In the genomic region with DNA sequence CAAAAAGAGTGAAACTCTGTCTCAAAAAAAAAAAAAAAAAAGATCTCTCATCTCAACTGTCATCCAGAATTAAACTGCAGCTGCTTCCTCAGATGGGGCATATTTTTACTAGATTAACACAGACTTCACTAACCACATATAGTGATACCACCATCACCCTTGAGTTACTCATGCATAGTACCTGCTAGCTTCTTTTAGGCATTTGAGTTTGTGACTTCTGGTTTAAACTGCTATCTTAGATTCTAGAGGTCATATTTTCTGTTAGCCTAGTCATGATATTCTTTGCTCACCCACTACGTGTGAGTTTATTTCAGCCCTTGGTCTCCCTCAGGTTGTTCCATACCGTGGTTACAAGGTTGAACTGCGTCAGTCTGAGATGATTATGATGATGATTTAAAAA, we compare ENCODE assay signal across 10 cellular contexts.
DNase-seq lines count a peak whose midpoint lies in the region; ATAC-seq, FAIRE-seq and TF ChIP-seq lines count a peak whose summit lies in the region.
"Had no signal": no experiment of that assay in that cellular context is flagged by ENCODE, and none has a peak within 500 bp of the region (broad histone marks: within the 10 kb centered on the region; RNA-seq: fewer than 3 reads in every experiment).

No MANE protein-coding gene starts in this region.

- in situ Hi-C loops in gastrocnemius medialis (cut with MboI; ENCODE audit: low sequenced_read_pairs in 4 of 4): no loop called here

- H3K9me3 ChIP-seq in gastrocnemius medialis: no peaks in the 10 kb centered on the region

- no peaks in the 10 kb centered on the region for H3K27me3 ChIP-seq in gastrocnemius medialis

- no peak overlapping the region for H3K27ac ChIP-seq in gastrocnemius medialis

- no peak for TF ChIP-seq CTCF in gastrocnemius medialis (IDR thresholded peaks at IDR 0.05 in 4 of 5, conservative IDR thresholded peaks at IDR 0.05 in 1 of 5)

- DNase-seq in GM12891 (ENCODE audit: insufficient read length, low spot score): peak; percentile 12
- peak; percentile 2 for DNase-seq in NCI-H226
- DNase-seq in NOMO-1 (lab: John Stamatoyannopoulos, UW; ENCODE audit: unreplicated experiment in 2 of 2): no peak
- DNase-seq in effector CD8-positive, alpha-beta T cell (lab: John Stamatoyannopoulos, UW): no peak
- no peak for DNase-seq in gastrocnemius medialis
- DNase-seq in epidermal melanocyte (ENCODE audit: insufficient read length, low spot score): no peak

- ATAC-seq in GM19438 (IDR thresholded peaks at IDR 0.05; ENCODE audit: low read depth, unreplicated experiment): peak; percentile 90
- ATAC-seq in HG02943 (IDR thresholded peaks at IDR 0.05; ENCODE audit: low read depth, unreplicated experiment): peak; percentile 91
- ATAC-seq in gastrocnemius medialis: no peak
- ATAC-seq: WTC11 had no signal

- H3K4me3 ChIP-seq in gastrocnemius medialis: no peak overlapping the region

- FAIRE-seq in GM12891 (lab: Jason Lieb, UNC): peak; percentile 94
- FAIRE-seq: endothelial cell of umbilical vein had no signal

- TF ChIP-seq POLR2A in GM12891 (IDR thresholded peaks at IDR 0.05; ENCODE audit: low read depth, low read length): no peak
- no peak for TF ChIP-seq POLR2A in gastrocnemius medialis (IDR thresholded peaks at IDR 0.05)

- H3K4me1 ChIP-seq in gastrocnemius medialis: no peaks in the 10 kb centered on the region

- intact Hi-C loops in gastrocnemius medialis (cut with DNase I; ENCODE audit: low total_unique reads): no loop called here

- no peaks in the 10 kb centered on the region for H3K36me3 ChIP-seq in gastrocnemius medialis

TF ChIP-seq in GM12891, 5 proteins besides CTCF, POLR2A, EP300 and RAD21:
- TF ChIP-seq SPI1 (IDR thresholded peaks at IDR 0.05; ENCODE audit: low read depth, low read length) (no peak), POU2F2 (IDR thresholded peaks at IDR 0.05; ENCODE audit: low read depth, low read length) (no peak), TAF1 (IDR thresholded peaks at IDR 0.05; ENCODE audit: low read depth, low read length) (no peak), PAX5 (IDR thresholded peaks at IDR 0.05; ENCODE audit: insufficient read depth, low read length, severe bottlenecking) (peak; percentile 42)

Comparison
In these comparisons a context has a peak if more than half of its experiments do, and no peak if none do; other contexts are left out.
1. DNase-seq: peak in GM12891 (single experiment) and NCI-H226 (single experiment); none in NOMO-1 (0 of 2), effector CD8-positive, alpha-beta T cell (single experiment), gastrocnemius medialis (0 of 2) and epidermal melanocyte (single experiment).
2. ATAC-seq: peak in GM19438 (single experiment) and HG02943 (single experiment); none in gastrocnemius medialis (0 of 2).